In the genomic region with DNA sequence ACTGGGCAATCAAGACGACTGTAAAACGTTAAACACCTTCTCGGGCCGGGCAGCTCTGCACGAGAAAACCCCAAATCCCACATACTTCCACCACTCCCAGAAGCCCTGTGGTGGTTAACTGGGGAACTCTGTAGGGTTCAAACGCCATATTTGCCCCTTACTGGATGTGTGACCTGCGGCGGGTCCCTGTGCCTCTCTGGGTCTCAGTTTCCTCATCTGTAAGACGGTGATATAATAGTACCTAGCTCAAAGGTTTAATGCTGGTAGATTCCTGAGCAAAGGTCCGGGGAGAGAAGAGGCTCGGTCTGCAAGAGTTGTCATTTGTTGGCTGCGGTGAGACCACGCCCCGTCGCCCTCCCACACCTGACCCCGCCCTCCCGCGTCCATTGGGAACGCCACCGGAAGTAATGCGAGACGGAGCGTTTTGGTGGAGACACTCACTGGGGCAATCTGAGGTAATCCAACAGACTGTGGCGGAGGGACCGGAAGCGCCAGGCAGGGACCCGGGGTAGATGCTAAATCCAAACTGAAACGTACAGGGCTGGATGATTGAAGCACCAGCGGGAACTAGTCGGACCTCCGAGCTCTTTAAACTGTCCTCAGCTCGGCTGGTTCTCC, we compare ENCODE assay signal across 8 cellular contexts. TPM values are rescaled to one million over a fixed set of nuclear protein-coding genes. Genes with fewer than 3 reads are reported as not detected.
DNase-seq lines count a peak whose midpoint lies in the region; ATAC-seq, FAIRE-seq and TF ChIP-seq lines count a peak whose summit lies in the region.

No MANE protein-coding gene starts in this region.

- DNase-seq in CD1c-positive myeloid dendritic cell (ENCODE audit: extremely low spot score) (peak; percentile 99), NCI-H774 (lab: John Stamatoyannopoulos, UW) (peak; percentile 99), dermis microvascular lymphatic vessel endothelial cell (ENCODE audit: low read depth in 2 of 2) (peak; percentile 98), HepG2 (ENCODE audit: low spot score) (peak; percentile 96)
- peak; percentile 99 to 100 for DNase-seq in activated CD4-positive, alpha-beta T cell treated with anti-CD3 and anti-CD28 coated beads, Interleukin-2, amount 50 U/mL, for 48 hours
- DNase-seq in stimulated activated CD4-positive, alpha-beta T cell treated with anti-CD3 and anti-CD28 coated beads, Interleukin-2, amount 100 ng/mL, for 48 hours: peak; percentile 98 to 99

- ATAC-seq in GM19438 (IDR thresholded peaks at IDR 0.05; ENCODE audit: low read depth, unreplicated experiment) (peak; percentile 82), HG03571 (IDR thresholded peaks at IDR 0.05; ENCODE audit: unreplicated experiment) (peak; percentile 76), HepG2 (peak; percentile 86)

- intact Hi-C loops in HepG2 (cut with micrococcal nuclease; ENCODE audit: unreplicated experiment): loop anchor here (5.0 kb wide), 1 partner anchor 103 kb away; no protein-coding TSS in a partner anchor

- in situ Hi-C loops in HepG2 (cut with HindIII; ENCODE audit: extremely low pct_ligation_motif_present, low pct_unique_long_range_greater_than_20kb): no loop called here

- POLR2A ChIA-PET in HepG2 (lab: Yijun Ruan, JAX): interaction anchor here (0.7 to 3.7 kb wide), 7 partner anchors 9 to 258 kb away, joined by 3 to 49 read pairs (median 6); a partner anchor contains a TSS

- no peak for TF ChIP-seq CTCF in HepG2 (CRISPR knock-in tag; IDR thresholded peaks at IDR 0.05)

- peak overlapping the region; percentile 83 to 95 (median 90) for H3K4me3 ChIP-seq in HepG2 (replicated peaks in 1 of 3; ENCODE audit: insufficient read depth in 1 of 3, low read depth in 2 of 3, low read length in 3 of 3)

- FAIRE-seq in HepG2 (lab: Jason Lieb, UNC): peak; percentile 85

- H3K36me3 ChIP-seq in HepG2 (replicated peaks in 1 of 2; ENCODE audit: control insufficient read depth in 1 of 2, insufficient read depth in 2 of 2, low read length in 2 of 2): peaks cover 0 to 11% of the 10 kb centered on the region in 2 experiments; a peak in 4 of 5 replicates

- H3K9ac ChIP-seq in HepG2 (ENCODE audit: insufficient read depth, low read depth, low read length): peak overlapping the region; percentile 93

- TF ChIP-seq RAD21 in HepG2 (CRISPR knock-in tag; IDR thresholded peaks at IDR 0.05): no peak

- peak overlapping the region; percentile 12 for H2AFZ ChIP-seq in HepG2 (ENCODE audit: low read length)

- H3K79me2 ChIP-seq in HepG2 (ENCODE audit: insufficient read depth, low read length): peaks cover 26% of the 10 kb centered on the region

- no peak; a peak in 1 of 4 replicates for TF ChIP-seq EP300 in HepG2 (IDR thresholded peaks at IDR 0.05; ENCODE audit: low read depth in 2 of 2, low read length in 2 of 2)
- TF ChIP-seq EP300 in HepG2 (CRISPR knock-in tag; IDR thresholded peaks at IDR 0.05; ENCODE audit: borderline replicate concordance): 0 out of 2 replicates have a peak, but pooled peaks have one; percentile 28

- peak in 1 of 2 experiments; percentile 43; a peak in 1 of 4 replicates for TF ChIP-seq POLR2A in HepG2 (IDR thresholded peaks at IDR 0.05; ENCODE audit: insufficient read depth in 1 of 2, low read depth in 2 of 2, low read length in 2 of 2)

- no peaks in the 10 kb centered on the region for H3K9me3 ChIP-seq in HepG2 (ENCODE audit: low read length)

- CTCF ChIA-PET in HepG2 (lab: Yijun Ruan, JAX; ENCODE audit: low intra/inter-chr PET ratio, low total read pairs): no interaction called here

- peak overlapping the region; percentile 89 for H3K4me2 ChIP-seq in HepG2 (ENCODE audit: low read depth, low read length)

- H3K4me1 ChIP-seq in HepG2 (ENCODE audit: insufficient read depth, low read length): peaks cover 38% of the 10 kb centered on the region

- WGBS in HepG2 (ENCODE audit: low lambda C conversion rate): 0% methylated on average over 2 of the region's 32 CpGs

- no peaks in the 10 kb centered on the region for H4K20me1 ChIP-seq in HepG2 (ENCODE audit: insufficient read depth, low read length)

- BruUV-seq in HepG2 (replicated peaks; lab: Mats Ljungman, UMichigan): no TSS peak

- H3K27me3 ChIP-seq in HepG2 (ENCODE audit: control insufficient read depth in 1 of 2, insufficient read depth in 2 of 2, low read length in 2 of 2): no peaks in the 10 kb centered on the region; a peak in 1 of 5 replicates

- H3K27ac ChIP-seq in HepG2 (ENCODE audit: extremely low read length, insufficient read depth, low read length): peak overlapping the region; percentile 92

RNA-seq across cellular contexts. Expression of a gene that starts 0.7 kb away (rescaled TPM):
- 7.6 and 9.1 TPM in 2 replicates for total RNA-seq in dermis microvascular lymphatic vessel endothelial cell
- total RNA-seq in HepG2 (2016; rRNA removed; fragmentation: Illumina TruSeq; extraction: Trizol): 10.6 and 14.6 TPM in 2 replicates
- 4.5 and 4.8 TPM in 2 replicates for total RNA-seq in HepG2 (2016; cell fraction: cytosol; rRNA removed; fragmentation: Illumina TruSeq; extraction: Trizol; ENCODE audit: low read depth)
- total RNA-seq in HepG2 (2016; cell fraction: insoluble cytoplasmic fraction; rRNA removed; fragmentation: Illumina TruSeq; extraction: Trizol): 12.7 and 14.8 TPM in 2 replicates
- 8.7 and 8.8 TPM in 2 replicates for total RNA-seq in HepG2 (2016; cell fraction: membrane; rRNA removed; fragmentation: Illumina TruSeq; extraction: Trizol)
- 11.1 and 14.0 TPM in 2 replicates for total RNA-seq in HepG2 (2016; cell fraction: nucleus; rRNA removed; fragmentation: Illumina TruSeq; extraction: Trizol)
- 13.2 and 15.5 TPM in 2 replicates for polyA plus RNA-seq in HepG2 (2011; rRNA removed)
- 10.6 and 23.9 TPM in 2 replicates for polyA plus RNA-seq in HepG2 (2011; cell fraction: cytosol; rRNA removed)
- 115 and 150 TPM in 2 replicates for polyA plus RNA-seq in HepG2 (2011; cell fraction: nucleus; rRNA removed)
- polyA plus RNA-seq in HepG2 (2012): 6.2 and 7.8 TPM in 2 replicates
- polyA plus RNA-seq in HepG2 (2016; cell fraction: cytosol; fragmentation: Illumina TruSeq; extraction: Trizol; ENCODE audit: low read depth): 7.1 and 7.6 TPM in 2 replicates
- polyA plus RNA-seq in HepG2 (2016; cell fraction: insoluble cytoplasmic fraction; fragmentation: Illumina TruSeq; extraction: Trizol; ENCODE audit: low read depth): 14.3 and 16.0 TPM in 2 replicates
- polyA plus RNA-seq in HepG2 (2016; cell fraction: membrane; fragmentation: Illumina TruSeq; extraction: Trizol; ENCODE audit: low read depth): 10.5 and 12.0 TPM in 2 replicates
- 40.3 and 43.3 TPM in 2 replicates for polyA plus RNA-seq in HepG2 (2016; cell fraction: nucleus; fragmentation: Illumina TruSeq; extraction: Trizol; ENCODE audit: insufficient read depth, low read depth)
- 20.5 and 24.4 TPM in 2 replicates for polyA minus RNA-seq in HepG2 (2011; rRNA and poly(A)+ RNA removed; ENCODE audit: low replicate concordance)
- polyA minus RNA-seq in HepG2 (2011; cell fraction: cytosol; rRNA and poly(A)+ RNA removed): 6.2 and 10.0 TPM in 2 replicates
- 14.0 and 15.5 TPM in 2 replicates for polyA minus RNA-seq in HepG2 (2011; cell fraction: nucleus; rRNA and poly(A)+ RNA removed)

RNA-seq across cellular contexts. Expression of a gene that starts 6.1 kb away (rescaled TPM):
- total RNA-seq in dermis microvascular lymphatic vessel endothelial cell: 133 and 149 TPM in 2 replicates
- total RNA-seq in HepG2 (2016; rRNA removed; fragmentation: Illumina TruSeq; extraction: Trizol): 178 and 220 TPM in 2 replicates
- 710 and 791 TPM in 2 replicates for total RNA-seq in HepG2 (2016; cell fraction: cytosol; rRNA removed; fragmentation: Illumina TruSeq; extraction: Trizol; ENCODE audit: low read depth)
- 169 and 227 TPM in 2 replicates for total RNA-seq in HepG2 (2016; cell fraction: insoluble cytoplasmic fraction; rRNA removed; fragmentation: Illumina TruSeq; extraction: Trizol)
- total RNA-seq in HepG2 (2016; cell fraction: membrane; rRNA removed; fragmentation: Illumina TruSeq; extraction: Trizol): 491 and 557 TPM in 2 replicates
- 80.1 and 103 TPM in 2 replicates for total RNA-seq in HepG2 (2016; cell fraction: nucleus; rRNA removed; fragmentation: Illumina TruSeq; extraction: Trizol)
- polyA plus RNA-seq in HepG2 (2011; rRNA removed): 155 and 179 TPM in 2 replicates
- polyA plus RNA-seq in HepG2 (2011; cell fraction: cytosol; rRNA removed): 176 and 208 TPM in 2 replicates
- polyA plus RNA-seq in HepG2 (2011; cell fraction: nucleus; rRNA removed): 332 and 368 TPM in 2 replicates
- 109 and 121 TPM in 2 replicates for polyA plus RNA-seq in HepG2 (2012)
- polyA plus RNA-seq in HepG2 (2016; cell fraction: cytosol; fragmentation: Illumina TruSeq; extraction: Trizol; ENCODE audit: low read depth): 761 and 860 TPM in 2 replicates
- polyA plus RNA-seq in HepG2 (2016; cell fraction: insoluble cytoplasmic fraction; fragmentation: Illumina TruSeq; extraction: Trizol; ENCODE audit: low read depth): 159 and 186 TPM in 2 replicates
- polyA plus RNA-seq in HepG2 (2016; cell fraction: membrane; fragmentation: Illumina TruSeq; extraction: Trizol; ENCODE audit: low read depth): 440 and 496 TPM in 2 replicates
- 178 and 189 TPM in 2 replicates for polyA plus RNA-seq in HepG2 (2016; cell fraction: nucleus; fragmentation: Illumina TruSeq; extraction: Trizol; ENCODE audit: insufficient read depth, low read depth)
- 30.5 and 34.7 TPM in 2 replicates for polyA minus RNA-seq in HepG2 (2011; rRNA and poly(A)+ RNA removed; ENCODE audit: low replicate concordance)
- 30.8 and 31.7 TPM in 2 replicates for polyA minus RNA-seq in HepG2 (2011; cell fraction: cytosol; rRNA and poly(A)+ RNA removed)
- 19.3 and 22.6 TPM in 2 replicates for polyA minus RNA-seq in HepG2 (2011; cell fraction: nucleus; rRNA and poly(A)+ RNA removed)

RNA-seq across cellular contexts. Expression of a gene that starts 8.1 kb away (rescaled TPM):
- total RNA-seq in dermis microvascular lymphatic vessel endothelial cell (4.5 and 5.2 TPM in 2 replicates), HepG2 (2016; rRNA removed; fragmentation: Illumina TruSeq; extraction: Trizol) (3.4 and 6.0 TPM in 2 replicates)
- 2.0 and 2.1 TPM in 2 replicates for total RNA-seq in HepG2 (2016; cell fraction: cytosol; rRNA removed; fragmentation: Illumina TruSeq; extraction: Trizol; ENCODE audit: low read depth)
- total RNA-seq in HepG2 (2016; cell fraction: insoluble cytoplasmic fraction; rRNA removed; fragmentation: Illumina TruSeq; extraction: Trizol): 3.8 and 6.2 TPM in 2 replicates
- 4.2 and 4.6 TPM in 2 replicates for total RNA-seq in HepG2 (2016; cell fraction: membrane; rRNA removed; fragmentation: Illumina TruSeq; extraction: Trizol)
- 7.6 and 8.0 TPM in 2 replicates for total RNA-seq in HepG2 (2016; cell fraction: nucleus; rRNA removed; fragmentation: Illumina TruSeq; extraction: Trizol)
- 4.8 and 5.1 TPM in 2 replicates for polyA plus RNA-seq in HepG2 (2011; rRNA removed)
- polyA plus RNA-seq in HepG2 (2011; cell fraction: cytosol; rRNA removed): 2.5 and 4.1 TPM in 2 replicates
- polyA plus RNA-seq in HepG2 (2011; cell fraction: nucleus; rRNA removed): 9.9 and 12.0 TPM in 2 replicates
- 2.4 and 3.6 TPM in 2 replicates for polyA plus RNA-seq in HepG2 (2012)
- polyA plus RNA-seq in HepG2 (2016; cell fraction: cytosol; fragmentation: Illumina TruSeq; extraction: Trizol; ENCODE audit: low read depth): 0.78 and 1.3 TPM in 2 replicates
- polyA plus RNA-seq in HepG2 (2016; cell fraction: insoluble cytoplasmic fraction; fragmentation: Illumina TruSeq; extraction: Trizol; ENCODE audit: low read depth): 2.3 and 4.0 TPM in 2 replicates
- polyA plus RNA-seq in HepG2 (2016; cell fraction: membrane; fragmentation: Illumina TruSeq; extraction: Trizol; ENCODE audit: low read depth): 1.7 and 2.1 TPM in 2 replicates
- 12.6 and 14.0 TPM in 2 replicates for polyA plus RNA-seq in HepG2 (2016; cell fraction: nucleus; fragmentation: Illumina TruSeq; extraction: Trizol; ENCODE audit: insufficient read depth, low read depth)
- 16.7 and 18.1 TPM in 2 replicates for polyA minus RNA-seq in HepG2 (2011; rRNA and poly(A)+ RNA removed; ENCODE audit: low replicate concordance)
- polyA minus RNA-seq in HepG2 (2011; cell fraction: cytosol; rRNA and poly(A)+ RNA removed): 4.4 and 4.7 TPM in 2 replicates
- 9.8 and 10.9 TPM in 2 replicates for polyA minus RNA-seq in HepG2 (2011; cell fraction: nucleus; rRNA and poly(A)+ RNA removed)

Comparison
In these comparisons a context has a peak if more than half of its experiments do, and no peak if none do; other contexts are left out.
1. Peak in every context shown above with its lines: DNase-seq, ATAC-seq, H3K4me3 ChIP-seq and H3K27ac ChIP-seq.